ENCODE assay signal across 7 cellular contexts in genomic region chr19:56393119-56394012, GRCh38.
DNase-seq lines count a peak whose midpoint lies in the region; ATAC-seq lines count a peak whose summit lies in the region.

Gene ZNF582, minus strand, starts transcription at chr19:56393534. Its CDS starts 1,782 bp downstream, at chr19:56391752.

- DNase-seq in NCI-H2107 (lab: John Stamatoyannopoulos, UW) (peak; percentile 70), kidney tubule cell (ENCODE audit: low spot score) (peak; percentile 94)
- peak; percentile 80 to 84 for DNase-seq in activated CD4-positive, alpha-beta T cell treated with anti-CD3 and anti-CD28 coated beads for 24 hours (ENCODE audit: low read depth in 2 of 2)
- peak; percentile 63 to 80 for DNase-seq in stimulated activated CD4-positive, alpha-beta T cell treated with anti-CD3 and anti-CD28 coated beads, Interleukin-1b, Interleukin-23, amount 100 ng/mL, for 1 hour (ENCODE audit: low read depth in 2 of 2)

- H3K27ac ChIP-seq in cingulate gyrus (ENCODE audit: low read depth, low read length): peak within 1 kb of the TSS; percentile 93

- ATAC-seq in GM18508 (IDR thresholded peaks at IDR 0.05; ENCODE audit: insufficient read depth, unreplicated experiment) (peak; percentile 73), HG02970 (IDR thresholded peaks at IDR 0.05; ENCODE audit: low FRiP score, unreplicated experiment) (peak; percentile 89)

Comparison
In these comparisons a context has a peak if more than half of its experiments do, and no peak if none do; other contexts are left out.
1. Peak in every context shown above with its lines: DNase-seq, ATAC-seq and H3K27ac ChIP-seq.